Comparison of ENCODE assay signal across 28 cellular contexts in the genomic region with DNA sequence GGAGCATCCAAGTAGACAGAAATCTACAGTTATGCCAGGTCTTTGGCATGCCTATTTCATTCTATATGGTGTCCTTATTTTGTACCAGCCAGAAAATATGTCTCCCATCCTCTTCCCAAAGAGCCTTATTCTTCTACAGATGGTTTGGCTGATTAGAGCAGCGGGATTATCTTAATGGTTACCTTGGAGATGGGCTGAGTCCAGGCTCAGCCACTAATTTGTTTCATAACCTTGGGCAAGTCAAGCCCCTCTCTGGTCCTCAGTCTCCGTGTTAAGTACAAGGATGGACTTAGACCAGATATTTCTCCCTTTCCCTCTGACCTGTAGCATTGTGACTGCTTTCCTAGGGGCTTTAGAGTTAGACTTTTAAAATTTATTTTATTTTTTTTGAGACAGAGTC.
"Had no signal": no experiment of that assay in that cellular context is flagged by ENCODE, and none has a peak within 500 bp of the region (broad histone marks: within the 10 kb centered on the region; RNA-seq: fewer than 3 reads in every experiment).

No MANE protein-coding gene starts in this region.

- H3K4me1 ChIP-seq: prostate gland, thyroid gland had no signal

- H3K27me3 ChIP-seq: brain microvascular endothelial cell, dorsolateral prefrontal cortex, heart left ventricle, ovary, thyroid gland had no signal

- DNase-seq: activated CD4-positive, alpha-beta memory T cell treated with anti-CD3 and anti-CD28 coated beads, Interleukin-2, amount 10 ng/mL, durations not matched to agents 7 days and 5 days; activated CD4-positive, alpha-beta T cell treated with anti-CD3 and anti-CD28 coated beads, Interleukin-2, amount 10 ng/mL, durations not matched to agents 7 days and 5 days; activated CD8-positive, alpha-beta memory T cell treated with anti-CD3 and anti-CD28 coated beads, Interleukin-2, amount 50 U/mL, for 48 hours; activated gamma-delta T cell treated with Interleukin-2 at 50 U/mL for 16 hours; activated naive CD4-positive, alpha-beta T cell treated with anti-CD3 and anti-CD28 coated beads, Interleukin-2, amount 50 U/mL, for 16 hours; activated T-cell treated with anti-CD3 and anti-CD28 coated beads, Interleukin-2, amount 50 U/mL, for 24 hours; amniotic stem cell; brain microvascular endothelial cell; effector memory CD4-positive, alpha-beta T cell; foreskin fibroblast; heart left ventricle; hypothalamus; immature natural killer cell; left colon; naive B cell; ovary; retina; small intestine; stimulated activated CD4-positive, alpha-beta T cell treated with anti-CD3 and anti-CD28 coated beads, Interleukin-4, amount 100 ng/mL, for 4 hours; stimulated activated CD8-positive, alpha-beta memory T cell treated with anti-CD3 and anti-CD28 coated beads, Interleukin-4, amount 100 ng/mL, for 48 hours; stimulated activated naive CD8-positive, alpha-beta T cell treated with anti-CD3 and anti-CD28 coated beads, Interleukin-15, amount 100 ng/mL, for 72 hours; substantia nigra; thyroid gland had no signal

- ATAC-seq: activated CD4-positive, CD25-positive, alpha-beta regulatory T cell treated with anti-CD3 and anti-CD28 coated beads, Interleukin-2, amount 50 U/mL, for 24 hours; stimulated activated memory B cell treated with anti-CD40 and anti-IgM and Interleukin-4, amounts not matched to agents 10 μg/mL and 1 μg/mL and 100 μg/mL, for 72 hours; stimulated activated naive CD8-positive, alpha-beta T cell treated with anti-CD3 and anti-CD28 coated beads, Interleukin-15, amount 100 ng/mL, for 72 hours had no signal

- H3K36me3 ChIP-seq: ovary had no signal

- H3K27ac ChIP-seq: brain microvascular endothelial cell, coronary artery, heart left ventricle, ovary, prostate gland, thyroid gland had no signal

- H3K4me3 ChIP-seq: coronary artery, dorsolateral prefrontal cortex, heart left ventricle, ovary, prostate gland, thyroid gland had no signal

- H3K9me3 ChIP-seq: heart left ventricle, ovary, prostate gland, thyroid gland had no signal
